In genomic region chr2:239140346-239141020, GRCh38 we compare ENCODE assay signal across 30 cellular contexts.
"Had no signal": no experiment of that assay in that cellular context is flagged by ENCODE, and none has a peak within 500 bp of the region (broad histone marks: within the 10 kb centered on the region; RNA-seq: fewer than 3 reads in every experiment).

No MANE protein-coding gene starts in this region.

- H3K27ac Mint-ChIP-seq: activated CD4-positive, alpha-beta T cell treated with anti-CD3 and anti-CD28 coated beads for 36 hours; activated CD8-positive, alpha-beta memory T cell treated with anti-CD3 and anti-CD28 coated beads, Interleukin-2, amount 10 ng/mL, durations not matched to agents 7 days and 5 days; activated CD8-positive, alpha-beta T cell treated with anti-CD3 and anti-CD28 coated beads, Interleukin-2, amount 10 ng/mL, durations not matched to agents 7 days and 5 days; activated naive CD8-positive, alpha-beta T cell; activated T-helper 2 cell treated with anti-CD3 and anti-CD28 coated beads, Interferon-gamma antibody, Interleukin-2, Interleukin-4, amounts not matched to agents 10 μg/mL and 5 μg/mL and 100 μg/mL, durations not matched to agents 14 hours and 24 hours and 36 hours; dendritic cell treated with granulocyte-macrophage colony-stimulating factor and Interleukin-4, amounts not matched to agents 40 ng/mL and 50 ng/mL, for 4 days; natural killer cell; neural progenitor cell; T-helper 2 cell treated with Interferon-gamma antibody and Interleukin-4, amounts not matched to agents 5 μg/mL and 100 μg/mL, for 36 hours had no signal

- H3K9me3 Mint-ChIP-seq: activated T-helper 2 cell treated with anti-CD3 and anti-CD28 coated beads, Interferon-gamma antibody, Interleukin-2, Interleukin-4, amounts not matched to agents 10 μg/mL and 5 μg/mL and 100 μg/mL, durations not matched to agents 14 hours and 24 hours and 36 hours; dendritic cell treated with granulocyte-macrophage colony-stimulating factor and Interleukin-4, amounts not matched to agents 40 ng/mL and 50 ng/mL, for 4 days; natural killer cell; neural progenitor cell had no signal

- H3K4me1 ChIP-seq: left lung, neural progenitor cell, right lobe of liver had no signal

- H3K4me1 Mint-ChIP-seq: activated CD4-positive, alpha-beta T cell treated with anti-CD3 and anti-CD28 coated beads for 36 hours; neural progenitor cell had no signal

- H3K9me3 ChIP-seq: left lung, right lobe of liver, thoracic aorta had no signal

- H3K27me3 ChIP-seq: brain microvascular endothelial cell, left lung, neural progenitor cell, right lobe of liver had no signal

- H3K36me3 ChIP-seq: neural progenitor cell had no signal

- DNase-seq: activated CD4-positive, alpha-beta T cell treated with anti-CD3 and anti-CD28 coated beads for 36 hours; activated CD4-positive, CD25-positive, alpha-beta regulatory T cell; activated CD8-positive, alpha-beta memory T cell treated with anti-CD3 and anti-CD28 coated beads, Interleukin-2, amount 10 ng/mL, durations not matched to agents 7 days and 5 days; activated CD8-positive, alpha-beta T cell treated with anti-CD3 and anti-CD28 coated beads, Interleukin-2, amount 10 ng/mL, durations not matched to agents 7 days and 5 days; activated T-cell treated with anti-CD3 and anti-CD28 coated beads, Interleukin-2, amount 50 U/mL, for 48 hours; aorta; brain microvascular endothelial cell; caudate nucleus; effector CD4-positive, alpha-beta T cell; foreskin fibroblast; head of caudate nucleus; hypothalamus; kidney glomerular epithelial cell; mesendoderm; natural killer cell; occipital lobe; stimulated activated CD4-positive, alpha-beta T cell treated with anti-CD3 and anti-CD28 coated beads, Interleukin-2, amount 100 ng/mL, for 48 hours; stimulated activated naive CD4-positive, alpha-beta T cell treated with Interleukin-2 at 50 U/mL for 16 hours; T-helper 1 cell; trophoblast cell had no signal

- H3K27ac ChIP-seq: brain microvascular endothelial cell, epithelial cell of prostate, left lung, neural progenitor cell, right lobe of liver, thoracic aorta had no signal

- H3K9ac ChIP-seq: neural progenitor cell had no signal

- ATAC-seq: activated CD4-positive, alpha-beta T cell treated with anti-CD3 and anti-CD28 coated beads for 36 hours; activated CD8-positive, alpha-beta memory T cell treated with anti-CD3 and anti-CD28 coated beads, Interleukin-2, amount 10 ng/mL, durations not matched to agents 7 days and 5 days; activated CD8-positive, alpha-beta T cell treated with anti-CD3 and anti-CD28 coated beads, Interleukin-2, amount 10 ng/mL, durations not matched to agents 7 days and 5 days; left lung; natural killer cell; right lobe of liver had no signal

- H3K4me3 Mint-ChIP-seq: activated CD4-positive, alpha-beta T cell treated with anti-CD3 and anti-CD28 coated beads for 36 hours; activated CD8-positive, alpha-beta memory T cell treated with anti-CD3 and anti-CD28 coated beads, Interleukin-2, amount 10 ng/mL, durations not matched to agents 7 days and 5 days; activated CD8-positive, alpha-beta T cell treated with anti-CD3 and anti-CD28 coated beads, Interleukin-2, amount 10 ng/mL, durations not matched to agents 7 days and 5 days; activated naive CD8-positive, alpha-beta T cell; dendritic cell treated with granulocyte-macrophage colony-stimulating factor and Interleukin-4, amounts not matched to agents 40 ng/mL and 50 ng/mL, for 4 days; natural killer cell; neural progenitor cell; T-helper 2 cell treated with Interferon-gamma antibody and Interleukin-4, amounts not matched to agents 5 μg/mL and 100 μg/mL, for 36 hours had no signal

- H3K27me3 Mint-ChIP-seq: activated CD4-positive, alpha-beta T cell treated with anti-CD3 and anti-CD28 coated beads for 36 hours; activated CD8-positive, alpha-beta memory T cell treated with anti-CD3 and anti-CD28 coated beads, Interleukin-2, amount 10 ng/mL, durations not matched to agents 7 days and 5 days; activated naive CD8-positive, alpha-beta T cell; dendritic cell treated with granulocyte-macrophage colony-stimulating factor and Interleukin-4, amounts not matched to agents 40 ng/mL and 50 ng/mL, for 4 days had no signal

- H3K4me3 ChIP-seq: left lung, lung, neural progenitor cell, right lobe of liver, thoracic aorta had no signal
